ENCODE assay signal across 21 cellular contexts in the genomic region with DNA sequence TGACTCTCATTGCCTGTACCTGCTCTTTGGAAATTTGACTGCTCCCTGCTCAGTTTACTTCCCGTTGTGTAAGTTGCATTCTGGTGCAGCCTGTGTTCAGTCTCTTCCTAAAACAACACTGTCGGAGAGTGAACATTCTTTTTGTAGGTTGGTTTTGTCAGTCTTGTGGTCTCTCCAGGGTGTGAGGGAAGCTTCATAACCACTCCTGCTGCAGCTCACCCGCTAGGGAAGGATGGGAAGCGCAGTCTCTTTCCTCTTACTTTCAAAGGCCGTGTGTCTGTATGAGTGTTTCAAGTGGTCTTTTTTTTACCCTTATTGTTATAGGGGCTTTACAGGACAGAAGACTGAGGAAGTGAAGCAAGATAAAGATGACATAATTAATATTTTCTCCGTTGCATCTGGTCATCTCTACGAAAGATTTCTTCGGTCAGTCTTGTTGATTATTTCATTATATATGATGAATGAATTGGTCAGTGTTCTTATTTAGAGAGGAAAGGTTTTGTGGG.
"Had no signal": no experiment of that assay in that cellular context is flagged by ENCODE, and none has a peak within 500 bp of the region (broad histone marks: within the 10 kb centered on the region; RNA-seq: fewer than 3 reads in every experiment).

No MANE protein-coding gene starts in this region.

- FAIRE-seq: endothelial cell of umbilical vein, TTC549 had no signal

- H3K27ac ChIP-seq: breast epithelium, foreskin keratinocyte, testis, uterus, VCaP had no signal

- H3K9me3 ChIP-seq: breast epithelium, spleen, testis, uterus had no signal

- H3K4me1 ChIP-seq: breast epithelium, foreskin keratinocyte, testis, uterus had no signal

- DNase-seq: activated CD4-positive, alpha-beta T cell treated with anti-CD3 and anti-CD28 coated beads for 4 hours; activated CD4-positive, alpha-beta T cell treated with anti-CD3 and anti-CD28 coated beads, Interleukin-2, amount 50 U/mL, for 4 hours; activated gamma-delta T cell; activated naive CD4-positive, alpha-beta T cell treated with anti-CD3 and anti-CD28 coated beads, Interleukin-2, amount 10 ng/mL, durations not matched to agents 7 days and 5 days; activated naive CD8-positive, alpha-beta T cell treated with anti-CD3 and anti-CD28 coated beads, Interleukin-2, amount 10 ng/mL, durations not matched to agents 7 days and 5 days; activated T-cell treated with anti-CD3 and anti-CD28 coated beads for 4 hours; central memory CD4-positive, alpha-beta T cell; foreskin keratinocyte; islet precursor cell; retina; spleen; stimulated activated naive CD4-positive, alpha-beta T cell treated with Interleukin-2 at 50 U/mL for 16 hours; T-helper 9 cell; testis; trophoblast cell; uterus had no signal

- H3K27me3 ChIP-seq: breast epithelium, foreskin keratinocyte, spleen, testis, uterus had no signal

- H3K4me3 ChIP-seq: breast epithelium, spleen, testis, uterus had no signal

- H3K36me3 ChIP-seq: uterus had no signal

- ATAC-seq: foreskin keratinocyte; natural killer cell treated with Interleukin-12 subunit alpha and Interleukin-12 subunit beta and Interleukin-15 and Interleukin-18, amount 100 ng/mL, for 72 hours had no signal
